Comparison of ENCODE assay signal across 10 cellular contexts in the genomic region with DNA sequence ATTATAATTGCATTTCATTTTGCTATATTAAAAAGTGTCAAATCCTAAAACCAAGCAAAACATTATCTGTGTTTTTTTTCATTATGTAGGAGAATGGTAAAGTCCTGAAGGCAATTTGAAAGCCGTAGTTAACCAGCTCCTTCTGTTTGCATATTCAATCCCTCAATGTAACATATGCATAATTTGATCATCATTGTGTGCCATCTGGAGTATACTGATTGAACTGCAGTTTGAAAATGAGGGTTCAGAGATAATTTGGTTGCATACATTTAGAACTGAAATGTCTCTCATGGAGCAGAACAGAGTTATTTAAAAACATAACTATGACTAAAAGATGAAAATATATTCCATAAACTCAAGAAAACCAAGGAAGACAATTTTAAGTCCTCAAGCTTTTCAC.
DNase-seq lines count a peak whose midpoint lies in the region; FAIRE-seq and TF ChIP-seq lines count a peak whose summit lies in the region.
"Had no signal": no experiment of that assay in that cellular context is flagged by ENCODE, and none has a peak within 500 bp of the region (broad histone marks: within the 10 kb centered on the region; RNA-seq: fewer than 3 reads in every experiment).

No MANE protein-coding gene starts in this region.

- H3K36me3 ChIP-seq in smooth muscle cell (ENCODE audit: low read depth): no peaks in the 10 kb centered on the region
- H3K36me3 ChIP-seq: BLaER1 treated with 17β-estradiol and CSF1 and Interleukin-3, amounts not matched to agents 10 nM and 100 nM had no signal

- H3K9me3 Mint-ChIP-seq in chondrocyte (ENCODE audit: low read depth): no peaks in the 10 kb centered on the region

- TF ChIP-seq POLR2A in GM12892 (IDR thresholded peaks at IDR 0.05; ENCODE audit: low read depth, low read length): no peak

- H3K36me3 Mint-ChIP-seq in chondrocyte (ENCODE audit: low read depth): no peaks in the 10 kb centered on the region

- H3K9ac ChIP-seq in smooth muscle cell (ENCODE audit: low read depth): no peak overlapping the region
- H3K9ac ChIP-seq: BLaER1 treated with 17β-estradiol and CSF1 and Interleukin-3, amounts not matched to agents 10 nM and 100 nM had no signal

- DNase-seq in NCI-H1436 (lab: John Stamatoyannopoulos, UW) (peak; percentile 15), NCI-H1436 treated with DMSO at 0.1 percent for 48 hours (lab: John Stamatoyannopoulos, UW) (no peak), LoVo (ENCODE audit: low spot score) (peak; percentile 7), chondrocyte (ENCODE audit: low spot score) (no peak), smooth muscle cell (lab: John Stamatoyannopoulos, UW; ENCODE audit: unreplicated experiment) (no peak), RPMI8226 (no peak), GM12892 (ENCODE audit: insufficient read length) (no peak)
- DNase-seq in activated CD4-positive, alpha-beta T cell treated with anti-CD3 and anti-CD28 coated beads, Interleukin-2, amount 50 U/mL, for 48 hours: no peak

- peak; percentile 88 for TF ChIP-seq CTCF in chondrocyte (IDR thresholded peaks at IDR 0.05)
- TF ChIP-seq CTCF in smooth muscle cell (IDR thresholded peaks at IDR 0.05; ENCODE audit: borderline replicate concordance, insufficient read depth, poor library complexity, severe bottlenecking): peak; percentile 41

- no peak overlapping the region for H3K4me3 ChIP-seq in smooth muscle cell
- H3K4me3 ChIP-seq: BLaER1 treated with 17β-estradiol and CSF1 and Interleukin-3, amounts not matched to agents 10 nM and 100 nM; K562 had no signal

- H3K4me2 ChIP-seq in smooth muscle cell: no peak overlapping the region
- H3K4me2 ChIP-seq: BLaER1 treated with 17β-estradiol and CSF1 and Interleukin-3, amounts not matched to agents 10 nM and 100 nM had no signal

- FAIRE-seq in GM12892 (lab: Jason Lieb, UNC): no peak
- FAIRE-seq: K562 had no signal

- no peaks in the 10 kb centered on the region for H3K27me3 ChIP-seq in smooth muscle cell (ENCODE audit: low read depth)
- H3K27me3 ChIP-seq: BLaER1 treated with 17β-estradiol and CSF1 and Interleukin-3, amounts not matched to agents 10 nM and 100 nM had no signal

- H3K27me3 Mint-ChIP-seq in chondrocyte (ENCODE audit: low read depth): no peaks in the 10 kb centered on the region

- H3K4me1 Mint-ChIP-seq in chondrocyte (ENCODE audit: low read depth): peaks cover 8% of the 10 kb centered on the region

- no peaks in the 10 kb centered on the region for H3K9me3 ChIP-seq in smooth muscle cell (replicated peaks; ENCODE audit: low read depth)
- H3K9me3 ChIP-seq: BLaER1 treated with 17β-estradiol and CSF1 and Interleukin-3, amounts not matched to agents 10 nM and 100 nM had no signal

- H3K4me1 ChIP-seq in smooth muscle cell (ENCODE audit: low read depth): no peaks in the 10 kb centered on the region
- H3K4me1 ChIP-seq: BLaER1 treated with 17β-estradiol and CSF1 and Interleukin-3, amounts not matched to agents 10 nM and 100 nM had no signal

- no peak overlapping the region for H3K4me3 Mint-ChIP-seq in chondrocyte (ENCODE audit: unreplicated experiment)

- H3K27ac Mint-ChIP-seq in chondrocyte (ENCODE audit: unreplicated experiment): no peak overlapping the region

- H3K27ac ChIP-seq in smooth muscle cell (ENCODE audit: low read depth): no peak overlapping the region
- H3K27ac ChIP-seq: BLaER1 treated with 17β-estradiol and CSF1 and Interleukin-3, amounts not matched to agents 10 nM and 100 nM had no signal

- 74% methylated on average over 1 of the region's 1 CpG for WGBS in smooth muscle cell (ENCODE audit: low lambda C conversion rate)

- no peaks in the 10 kb centered on the region for H4K20me1 ChIP-seq in smooth muscle cell (ENCODE audit: low read depth)
- H4K20me1 ChIP-seq: BLaER1 treated with 17β-estradiol and CSF1 and Interleukin-3, amounts not matched to agents 10 nM and 100 nM had no signal

- H2AFZ ChIP-seq in smooth muscle cell (ENCODE audit: low read depth): no peak overlapping the region

- H3F3A ChIP-seq in smooth muscle cell (ENCODE audit: low read depth): no peaks in the 10 kb centered on the region

- H3K79me2 ChIP-seq in smooth muscle cell (ENCODE audit: low read depth): no peaks in the 10 kb centered on the region

Comparison
In these comparisons a context has a peak if more than half of its experiments do, and no peak if none do; other contexts are left out.
1. DNase-seq: peak in NCI-H1436 (single experiment) and LoVo (single experiment); none in NCI-H1436 treated with DMSO at 0.1 percent for 48 hours (single experiment), chondrocyte (single experiment), smooth muscle cell (single experiment), RPMI8226 (single experiment), GM12892 (single experiment) and activated CD4-positive, alpha-beta T cell treated with anti-CD3 and anti-CD28 coated beads, Interleukin-2, amount 50 U/mL, for 48 hours (0 of 2).